8 cellular contexts compared by ENCODE assay signal in genomic region chr22:50236731-50237409, GRCh38. TPM values are rescaled to one million over a fixed set of nuclear protein-coding genes. Genes with fewer than 3 reads are reported as not detected.
A peak's percentile ranks its signal among the peaks of the same experiment; 100 is the strongest.
DNase-seq lines count a peak whose midpoint lies in the region; ATAC-seq and TF ChIP-seq lines count a peak whose summit lies in the region.

No MANE protein-coding gene starts in this region.

- no peaks in the 10 kb centered on the region for H3K36me3 ChIP-seq in breast epithelium

- no TSS peak for BruUV-seq in MCF 10A (replicated peaks; lab: Mats Ljungman, UMichigan)

- CTCF ChIA-PET in MCF 10A (lab: Yijun Ruan, JAX): interaction anchor here (0.6 to 2.0 kb wide), 10 partner anchors 18 to 130 kb away, joined by 3 to 7 read pairs (median 4); no protein-coding TSS in a partner anchor

- H3K4me1 ChIP-seq in breast epithelium: peaks cover 0 to 8% of the 10 kb centered on the region in 2 donors

- H3K27ac Mint-ChIP-seq in MCF 10A (ENCODE audit: low read depth, unreplicated experiment): no peak overlapping the region
- H3K27ac Mint-ChIP-seq in stimulated activated effector memory CD8-positive, alpha-beta T cell treated with anti-CD3 and anti-CD28 coated beads, Interleukin-12 subunit alpha, Interleukin-12 subunit beta, amount 100 ng/mL, for 72 hours: peak overlapping the region; percentile 58

- DNase-seq in MCF 10A (ENCODE audit: unreplicated experiment) (no peak), breast epithelium (ENCODE audit: low spot score in 2 of 2) (no peak), NCI-H1694 (lab: John Stamatoyannopoulos, UW) (peak; percentile 32), epithelial cell of esophagus (ENCODE audit: low read depth) (peak; percentile 49), NCI-H2029 treated with DMSO at 0.1 percent for 48 hours (lab: John Stamatoyannopoulos, UW) (no peak)
- DNase-seq in stimulated activated effector memory CD8-positive, alpha-beta T cell treated with anti-CD3 and anti-CD28 coated beads, Interleukin-12 subunit alpha, Interleukin-12 subunit beta, amount 100 ng/mL, for 72 hours (ENCODE audit: low spot score in 2 of 2): no peak
- no peak for DNase-seq in activated naive CD4-positive, alpha-beta T cell (lab: John Stamatoyannopoulos, UW)
- DNase-seq in stimulated activated CD4-positive, alpha-beta T cell treated with anti-CD3 and anti-CD28 coated beads, Interleukin-4, amount 100 ng/mL, for 24 hours: no peak

- no peak overlapping the region for H3K27ac ChIP-seq in breast epithelium

- no peak for TF ChIP-seq POLR2A in breast epithelium (IDR thresholded peaks at IDR 0.05)

- H3K4me3 ChIP-seq in breast epithelium (no peak overlapping the region), epithelial cell of esophagus (ENCODE audit: low read length) (no peak overlapping the region)

- H3K27me3 Mint-ChIP-seq in MCF 10A (ENCODE audit: insufficient read depth, unreplicated experiment): no peaks in the 10 kb centered on the region

- POLR2A ChIA-PET in MCF 10A (lab: Yijun Ruan, JAX): interaction anchor here (0.9 kb wide), 1 partner anchor 117 kb away, joined by 3 read pairs; no protein-coding TSS in a partner anchor

- H3K4me1 Mint-ChIP-seq in MCF 10A (ENCODE audit: insufficient read depth, unreplicated experiment): peaks cover 9% of the 10 kb centered on the region
- peaks cover 44% of the 10 kb centered on the region for H3K4me1 Mint-ChIP-seq in stimulated activated effector memory CD8-positive, alpha-beta T cell treated with anti-CD3 and anti-CD28 coated beads, Interleukin-12 subunit alpha, Interleukin-12 subunit beta, amount 100 ng/mL, for 72 hours

- H3K9me3 ChIP-seq in breast epithelium: no peaks in the 10 kb centered on the region

- no peaks in the 10 kb centered on the region for H3K27me3 ChIP-seq in breast epithelium

- H3K36me3 Mint-ChIP-seq in MCF 10A (ENCODE audit: insufficient read depth, unreplicated experiment): peaks cover 32% of the 10 kb centered on the region
- peaks cover 79% of the 10 kb centered on the region for H3K36me3 Mint-ChIP-seq in stimulated activated effector memory CD8-positive, alpha-beta T cell treated with anti-CD3 and anti-CD28 coated beads, Interleukin-12 subunit alpha, Interleukin-12 subunit beta, amount 100 ng/mL, for 72 hours

- no peak overlapping the region for H3K4me3 Mint-ChIP-seq in MCF 10A (ENCODE audit: unreplicated experiment)
- H3K4me3 Mint-ChIP-seq in stimulated activated effector memory CD8-positive, alpha-beta T cell treated with anti-CD3 and anti-CD28 coated beads, Interleukin-12 subunit alpha, Interleukin-12 subunit beta, amount 100 ng/mL, for 72 hours: no peak overlapping the region

- no peak for ATAC-seq in stimulated activated effector memory CD8-positive, alpha-beta T cell treated with anti-CD3 and anti-CD28 coated beads, Interleukin-12 subunit alpha, Interleukin-12 subunit beta, amount 100 ng/mL, for 72 hours

- intact Hi-C loops in MCF 10A (cut with micrococcal nuclease) (loop anchor here (1.0 kb wide), 1 partner anchor 88 kb away; no protein-coding TSS in a partner anchor), breast epithelium (cut with DNase I; ENCODE audit: low total_unique reads) (loop anchor here (1.0 kb wide), 1 partner anchor 45 kb away; no protein-coding TSS in a partner anchor)

- peak; percentile 40 for TF ChIP-seq CTCF in MCF 10A (IDR thresholded peaks at IDR 0.05; ENCODE audit: unreplicated experiment)
- TF ChIP-seq CTCF in breast epithelium (IDR thresholded peaks at IDR 0.05): no peak
- TF ChIP-seq CTCF in epithelial cell of esophagus (IDR thresholded peaks at IDR 0.05; ENCODE audit: insufficient read depth, low read depth, low read length, missing control alignments): peak; percentile 55

- no peaks in the 10 kb centered on the region for H3K9me3 Mint-ChIP-seq in MCF 10A (ENCODE audit: unreplicated experiment)
- H3K9me3 Mint-ChIP-seq in stimulated activated effector memory CD8-positive, alpha-beta T cell treated with anti-CD3 and anti-CD28 coated beads, Interleukin-12 subunit alpha, Interleukin-12 subunit beta, amount 100 ng/mL, for 72 hours: no peaks in the 10 kb centered on the region

RNA-seq across cellular contexts. Expression of gene TUBGCP6, which starts 8.0 kb away (rescaled TPM):
- 27.6 and 27.9 TPM in 2 replicates for total RNA-seq in MCF 10A (2022)
- total RNA-seq in breast epithelium: 10 to 100 TPM; 34.2 to 66.2 (median 59.6) TPM

RNA-seq across cellular contexts. Expression of gene HDAC10, which starts 14.2 kb away (rescaled TPM):
- 27.5 and 29.2 TPM in 2 replicates for total RNA-seq in MCF 10A (2022)
- 10 to 100 TPM; 22.9 to 35.7 (median 29.4) TPM for total RNA-seq in breast epithelium

RNA-seq across cellular contexts. Expression of gene MAPK12, which starts 24.6 kb away (rescaled TPM):
- total RNA-seq in MCF 10A (2022) (24.9 and 25.0 TPM in 2 replicates), breast epithelium (1 to 10 TPM; 3.8 to 9.8 (median 5.3) TPM)

RNA-seq across cellular contexts. Expression of gene MAPK11, which starts 33.3 kb away (rescaled TPM):
- total RNA-seq in MCF 10A (2022): 10.4 and 11.9 TPM in 2 replicates
- total RNA-seq in breast epithelium: 10 to 100 TPM in 2 of 3 donors, 1 to 10 TPM in 1; 5.7 to 16.5 (median 13.4) TPM

RNA-seq across cellular contexts. Expression of gene SELENOO, which starts 36.1 kb away (rescaled TPM):
- total RNA-seq in MCF 10A (2022): 16.1 and 21.9 TPM in 2 replicates
- 10 to 100 TPM; 24.3 to 32.3 (median 31.8) TPM for total RNA-seq in breast epithelium

Comparison
In these comparisons a context has a peak if more than half of its experiments do, and no peak if none do; other contexts are left out.
1. CTCF ChIP-seq: peak in MCF 10A (single experiment) and epithelial cell of esophagus (single experiment); none in breast epithelium (0 of 3).
2. DNase-seq: peak in NCI-H1694 (single experiment) and epithelial cell of esophagus (single experiment); none in MCF 10A (single experiment), breast epithelium (0 of 2), stimulated activated effector memory CD8-positive, alpha-beta T cell treated with anti-CD3 and anti-CD28 coated beads, Interleukin-12 subunit alpha, Interleukin-12 subunit beta, amount 100 ng/mL, for 72 hours (0 of 2), NCI-H2029 treated with DMSO at 0.1 percent for 48 hours (single experiment), activated naive CD4-positive, alpha-beta T cell (0 of 4) and stimulated activated CD4-positive, alpha-beta T cell treated with anti-CD3 and anti-CD28 coated beads, Interleukin-4, amount 100 ng/mL, for 24 hours (single experiment).